In genomic region chr4:141016117-141016798, GRCh38 we compare ENCODE assay signal across 1 cellular context.
A peak's percentile ranks its signal among the peaks of the same experiment; 100 is the strongest.
TF ChIP-seq lines count a peak whose summit lies in the region.

No MANE protein-coding gene starts in this region.

TF ChIP-seq in K562, 482 proteins besides CTCF, POLR2A, EP300 and RAD21:
- peak; percentile 41; the same call in 1 of the 2 replicates for TF ChIP-seq RFX1 (IDR thresholded peaks at IDR 0.05)
- TF ChIP-seq, protein P1, sequence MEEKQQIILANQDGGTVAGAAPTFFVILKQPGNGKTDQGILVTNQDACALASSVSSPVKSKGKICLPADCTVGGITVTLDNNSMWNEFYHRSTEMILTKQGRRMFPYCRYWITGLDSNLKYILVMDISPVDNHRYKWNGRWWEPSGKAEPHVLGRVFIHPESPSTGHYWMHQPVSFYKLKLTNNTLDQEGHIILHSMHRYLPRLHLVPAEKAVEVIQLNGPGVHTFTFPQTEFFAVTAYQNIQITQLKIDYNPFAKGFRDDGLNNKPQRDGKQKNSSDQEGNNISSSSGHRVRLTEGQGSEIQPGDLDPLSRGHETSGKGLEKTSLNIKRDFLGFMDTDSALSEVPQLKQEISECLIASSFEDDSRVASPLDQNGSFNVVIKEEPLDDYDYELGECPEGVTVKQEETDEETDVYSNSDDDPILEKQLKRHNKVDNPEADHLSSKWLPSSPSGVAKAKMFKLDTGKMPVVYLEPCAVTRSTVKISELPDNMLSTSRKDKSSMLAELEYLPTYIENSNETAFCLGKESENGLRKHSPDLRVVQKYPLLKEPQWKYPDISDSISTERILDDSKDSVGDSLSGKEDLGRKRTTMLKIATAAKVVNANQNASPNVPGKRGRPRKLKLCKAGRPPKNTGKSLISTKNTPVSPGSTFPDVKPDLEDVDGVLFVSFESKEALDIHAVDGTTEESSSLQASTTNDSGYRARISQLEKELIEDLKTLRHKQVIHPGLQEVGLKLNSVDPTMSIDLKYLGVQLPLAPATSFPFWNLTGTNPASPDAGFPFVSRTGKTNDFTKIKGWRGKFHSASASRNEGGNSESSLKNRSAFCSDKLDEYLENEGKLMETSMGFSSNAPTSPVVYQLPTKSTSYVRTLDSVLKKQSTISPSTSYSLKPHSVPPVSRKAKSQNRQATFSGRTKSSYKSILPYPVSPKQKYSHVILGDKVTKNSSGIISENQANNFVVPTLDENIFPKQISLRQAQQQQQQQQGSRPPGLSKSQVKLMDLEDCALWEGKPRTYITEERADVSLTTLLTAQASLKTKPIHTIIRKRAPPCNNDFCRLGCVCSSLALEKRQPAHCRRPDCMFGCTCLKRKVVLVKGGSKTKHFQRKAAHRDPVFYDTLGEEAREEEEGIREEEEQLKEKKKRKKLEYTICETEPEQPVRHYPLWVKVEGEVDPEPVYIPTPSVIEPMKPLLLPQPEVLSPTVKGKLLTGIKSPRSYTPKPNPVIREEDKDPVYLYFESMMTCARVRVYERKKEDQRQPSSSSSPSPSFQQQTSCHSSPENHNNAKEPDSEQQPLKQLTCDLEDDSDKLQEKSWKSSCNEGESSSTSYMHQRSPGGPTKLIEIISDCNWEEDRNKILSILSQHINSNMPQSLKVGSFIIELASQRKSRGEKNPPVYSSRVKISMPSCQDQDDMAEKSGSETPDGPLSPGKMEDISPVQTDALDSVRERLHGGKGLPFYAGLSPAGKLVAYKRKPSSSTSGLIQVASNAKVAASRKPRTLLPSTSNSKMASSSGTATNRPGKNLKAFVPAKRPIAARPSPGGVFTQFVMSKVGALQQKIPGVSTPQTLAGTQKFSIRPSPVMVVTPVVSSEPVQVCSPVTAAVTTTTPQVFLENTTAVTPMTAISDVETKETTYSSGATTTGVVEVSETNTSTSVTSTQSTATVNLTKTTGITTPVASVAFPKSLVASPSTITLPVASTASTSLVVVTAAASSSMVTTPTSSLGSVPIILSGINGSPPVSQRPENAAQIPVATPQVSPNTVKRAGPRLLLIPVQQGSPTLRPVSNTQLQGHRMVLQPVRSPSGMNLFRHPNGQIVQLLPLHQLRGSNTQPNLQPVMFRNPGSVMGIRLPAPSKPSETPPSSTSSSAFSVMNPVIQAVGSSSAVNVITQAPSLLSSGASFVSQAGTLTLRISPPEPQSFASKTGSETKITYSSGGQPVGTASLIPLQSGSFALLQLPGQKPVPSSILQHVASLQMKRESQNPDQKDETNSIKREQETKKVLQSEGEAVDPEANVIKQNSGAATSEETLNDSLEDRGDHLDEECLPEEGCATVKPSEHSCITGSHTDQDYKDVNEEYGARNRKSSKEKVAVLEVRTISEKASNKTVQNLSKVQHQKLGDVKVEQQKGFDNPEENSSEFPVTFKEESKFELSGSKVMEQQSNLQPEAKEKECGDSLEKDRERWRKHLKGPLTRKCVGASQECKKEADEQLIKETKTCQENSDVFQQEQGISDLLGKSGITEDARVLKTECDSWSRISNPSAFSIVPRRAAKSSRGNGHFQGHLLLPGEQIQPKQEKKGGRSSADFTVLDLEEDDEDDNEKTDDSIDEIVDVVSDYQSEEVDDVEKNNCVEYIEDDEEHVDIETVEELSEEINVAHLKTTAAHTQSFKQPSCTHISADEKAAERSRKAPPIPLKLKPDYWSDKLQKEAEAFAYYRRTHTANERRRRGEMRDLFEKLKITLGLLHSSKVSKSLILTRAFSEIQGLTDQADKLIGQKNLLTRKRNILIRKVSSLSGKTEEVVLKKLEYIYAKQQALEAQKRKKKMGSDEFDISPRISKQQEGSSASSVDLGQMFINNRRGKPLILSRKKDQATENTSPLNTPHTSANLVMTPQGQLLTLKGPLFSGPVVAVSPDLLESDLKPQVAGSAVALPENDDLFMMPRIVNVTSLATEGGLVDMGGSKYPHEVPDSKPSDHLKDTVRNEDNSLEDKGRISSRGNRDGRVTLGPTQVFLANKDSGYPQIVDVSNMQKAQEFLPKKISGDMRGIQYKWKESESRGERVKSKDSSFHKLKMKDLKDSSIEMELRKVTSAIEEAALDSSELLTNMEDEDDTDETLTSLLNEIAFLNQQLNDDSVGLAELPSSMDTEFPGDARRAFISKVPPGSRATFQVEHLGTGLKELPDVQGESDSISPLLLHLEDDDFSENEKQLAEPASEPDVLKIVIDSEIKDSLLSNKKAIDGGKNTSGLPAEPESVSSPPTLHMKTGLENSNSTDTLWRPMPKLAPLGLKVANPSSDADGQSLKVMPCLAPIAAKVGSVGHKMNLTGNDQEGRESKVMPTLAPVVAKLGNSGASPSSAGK (IDR thresholded peaks at IDR 0.05) = no peak
- TF ChIP-seq ZNF121 (CRISPR knock-in tag; conservative IDR thresholded peaks at IDR 0.05) = no peak
- no peak for TF ChIP-seq ZNF253 (CRISPR knock-in tag; conservative IDR thresholded peaks at IDR 0.05)
